Comparison of ENCODE assay signal across 19 cellular contexts in the genomic region with DNA sequence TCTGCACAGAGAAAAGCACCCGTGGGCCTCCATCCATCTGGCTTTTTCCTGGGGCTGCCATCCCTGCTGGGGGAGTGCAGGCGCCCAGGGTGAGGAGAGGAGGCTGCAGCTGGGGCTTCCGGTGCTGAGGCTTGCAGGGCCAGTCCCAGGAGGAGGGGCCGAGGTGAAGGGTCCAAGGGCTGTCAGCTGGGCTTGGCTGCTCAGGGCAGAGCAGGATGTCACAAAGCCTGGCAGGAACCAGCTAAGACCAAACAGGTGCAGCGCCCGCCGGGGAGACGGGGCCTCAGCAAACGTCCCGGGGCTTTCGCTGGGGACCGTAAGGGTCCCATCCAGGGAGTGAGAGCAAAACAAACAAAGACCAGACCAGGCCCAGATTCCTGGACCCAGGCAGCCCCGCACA.
DNase-seq lines count a peak whose midpoint lies in the region; ATAC-seq and TF ChIP-seq lines count a peak whose summit lies in the region.
"Had no signal": no experiment of that assay in that cellular context is flagged by ENCODE, and none has a peak within 500 bp of the region (broad histone marks: within the 10 kb centered on the region; RNA-seq: fewer than 3 reads in every experiment).

No MANE protein-coding gene starts in this region.

- no peaks in the 10 kb centered on the region for H3K36me3 ChIP-seq in aorta (ENCODE audit: control insufficient read depth in 1 of 2, insufficient read depth in 2 of 2, low read length in 1 of 2)
- H3K36me3 ChIP-seq: ascending aorta had no signal

- WGBS in right cardiac atrium, result 54% methylated on average over 13 of the region's 13 CpGs
- WGBS in aorta, 2 donors, result 30 to 46% methylated on average over 13 of the region's 13 CpGs

- H3K27ac Mint-ChIP-seq in osteocyte (ENCODE audit: unreplicated experiment), result no peak overlapping the region
- H3K27ac Mint-ChIP-seq: CD8-positive, alpha-beta memory T cell; GM23338 had no signal

- H3K27me3 ChIP-seq in right cardiac atrium (ENCODE audit: control insufficient read depth, insufficient read depth) (no peaks in the 10 kb centered on the region), dorsolateral prefrontal cortex (peaks cover 0 to 10% (median 0%) of the 10 kb centered on the region in 45 donors), aorta (ENCODE audit: control insufficient read depth in 1 of 2, insufficient read depth in 2 of 2, low read length in 1 of 2) (no peaks in the 10 kb centered on the region)
- H3K27me3 ChIP-seq: ascending aorta had no signal

- H3K9me3 ChIP-seq in right cardiac atrium (ENCODE audit: control insufficient read depth, low read length) (no peaks in the 10 kb centered on the region), aorta (ENCODE audit: control insufficient read depth, low read length) (no peaks in the 10 kb centered on the region)
- H3K9me3 ChIP-seq: ascending aorta had no signal

- no peaks in the 10 kb centered on the region for H3K4me1 ChIP-seq in right cardiac atrium (ENCODE audit: control insufficient read depth, insufficient read depth, low read length)
- H3K4me1 ChIP-seq in aorta (ENCODE audit: control insufficient read depth in 1 of 2, insufficient read depth in 2 of 2, low read length in 2 of 2), result no peaks in the 10 kb centered on the region
- H3K4me1 ChIP-seq: ascending aorta had no signal

- intact Hi-C loops in cardiac septum (cut with DNase I) (no loop called here), right cardiac atrium (cut with DNase I) (no loop called here), dorsolateral prefrontal cortex (cut with DNase I) (no loop called here), aorta (cut with DNase I) (no loop called here)

- no peaks in the 10 kb centered on the region for H3K36me3 Mint-ChIP-seq in osteocyte (ENCODE audit: unreplicated experiment)
- H3K36me3 Mint-ChIP-seq: CD8-positive, alpha-beta memory T cell had no signal

- ATAC-seq in right cardiac atrium (no peak), aorta (ENCODE audit: low FRiP score) (no peak), HG03432 (IDR thresholded peaks at IDR 0.05; ENCODE audit: unreplicated experiment) (no peak)
- ATAC-seq: GM23338 had no signal

- no peaks in the 10 kb centered on the region for H3K9me3 Mint-ChIP-seq in osteocyte (ENCODE audit: unreplicated experiment)
- H3K9me3 Mint-ChIP-seq: CD8-positive, alpha-beta memory T cell; central memory CD8-positive, alpha-beta T cell; GM23338 had no signal

- H3K27ac ChIP-seq in right cardiac atrium (ENCODE audit: low read length), result no peak overlapping the region
- no peak overlapping the region for H3K27ac ChIP-seq in dorsolateral prefrontal cortex
- no peak overlapping the region for H3K27ac ChIP-seq in aorta (ENCODE audit: low read depth in 1 of 2, low read length in 2 of 2)
- H3K27ac ChIP-seq: ascending aorta had no signal

- H3K4me3 ChIP-seq in right cardiac atrium (ENCODE audit: low read length), result no peak overlapping the region
- no peak overlapping the region for H3K4me3 ChIP-seq in dorsolateral prefrontal cortex
- H3K4me3 ChIP-seq in aorta (ENCODE audit: low read length in 2 of 2), result no peak overlapping the region
- H3K4me3 ChIP-seq: ascending aorta, GM23338 had no signal

- DNase-seq in cardiac septum (ENCODE audit: low spot score) (peak; percentile 67), right cardiac atrium (no peak), dorsolateral prefrontal cortex (peak in 6 of 10 donors; percentile 15 to 44 (median 26)), osteocyte (ENCODE audit: extremely low spot score, unreplicated experiment) (peak; percentile 72), aorta (peak; percentile 23 to 44), OCI-M2 (lab: John Stamatoyannopoulos, UW; ENCODE audit: unreplicated experiment) (no peak), NCI-H345 treated with DMSO at 0.1 percent for 48 hours (lab: John Stamatoyannopoulos, UW; ENCODE audit: unreplicated experiment) (no peak)
- DNase-seq: activated CD4-positive, CD25-positive, alpha-beta regulatory T cell; CD8-positive, alpha-beta memory T cell; DMS79; hippocampal formation; NCI-H748 treated with DMSO at 0.1 percent for 48 hours; stimulated activated CD4-positive, alpha-beta T cell treated with anti-CD3 and anti-CD28 coated beads, Interleukin-2, amount 100 ng/mL, for 24 hours; stimulated activated naive CD4-positive, alpha-beta T cell; T-helper 9 cell had no signal

- TF ChIP-seq CTCF in dorsolateral prefrontal cortex (IDR thresholded peaks at IDR 0.05 in 54 of 56, conservative IDR thresholded peaks at IDR 0.05 in 2 of 56; ENCODE audit: low read depth in 1 of 56, partially characterized antibody in 56 of 56), result no peak
- no peak for TF ChIP-seq CTCF in osteocyte (IDR thresholded peaks at IDR 0.05)

- no peaks in the 10 kb centered on the region for H3K4me1 Mint-ChIP-seq in osteocyte (ENCODE audit: unreplicated experiment)
- H3K4me1 Mint-ChIP-seq: central memory CD8-positive, alpha-beta T cell had no signal

- H3K4me3 Mint-ChIP-seq in osteocyte (ENCODE audit: unreplicated experiment), result no peak overlapping the region
- H3K4me3 Mint-ChIP-seq: CD8-positive, alpha-beta memory T cell; central memory CD8-positive, alpha-beta T cell; GM23338 had no signal

- peaks cover 14% of the 10 kb centered on the region for H3K27me3 Mint-ChIP-seq in osteocyte (ENCODE audit: unreplicated experiment)

Comparison
In these comparisons a context has a peak if more than half of its experiments do, and no peak if none do; other contexts are left out.
1. DNase-seq: peak in cardiac septum (single experiment), dorsolateral prefrontal cortex (6 of 10), osteocyte (single experiment) and aorta (2 of 2); none in right cardiac atrium (0 of 3), OCI-M2 (single experiment) and NCI-H345 treated with DMSO at 0.1 percent for 48 hours (single experiment).